Comparison of ENCODE assay signal across 28 cellular contexts in genomic region chr7:131935180-131935579, GRCh38.
"Had no signal": no experiment of that assay in that cellular context is flagged by ENCODE, and none has a peak within 500 bp of the region (broad histone marks: within the 10 kb centered on the region; RNA-seq: fewer than 3 reads in every experiment).

No MANE protein-coding gene starts in this region.

- H3K4me3 ChIP-seq: breast epithelium, gastroesophageal sphincter, left lung, lung, right lobe of liver, thoracic aorta had no signal

- FAIRE-seq: urothelium cell line had no signal

- ATAC-seq: gastroesophageal sphincter; left lung; right lobe of liver; stimulated activated naive CD8-positive, alpha-beta T cell treated with anti-CD3 and anti-CD28 coated beads, Interleukin-15, Interleukin-2, amounts not matched to agents 100 U/mL and 50 U/mL, for 24 hours had no signal

- H3K27ac ChIP-seq: breast epithelium, gastroesophageal sphincter, left lung, right lobe of liver, thoracic aorta, WERI-Rb-1 had no signal

- H3K27me3 ChIP-seq: right lobe of liver had no signal

- H3K9me3 ChIP-seq: breast epithelium, gastroesophageal sphincter, left lung, right lobe of liver, thoracic aorta had no signal

- DNase-seq: activated CD4-positive, alpha-beta memory T cell treated with anti-CD3 and anti-CD28 coated beads, Interleukin-2, amount 10 ng/mL, durations not matched to agents 7 days and 5 days; activated CD4-positive, alpha-beta T cell treated with anti-CD3 and anti-CD28 coated beads, Interleukin-2, amount 10 ng/mL, durations not matched to agents 24 days and 14 days; activated CD4-positive, CD25-positive, alpha-beta regulatory T cell treated with anti-CD3 and anti-CD28 coated beads, Interleukin-2, amount 50 U/mL, for 72 hours; activated CD8-positive, alpha-beta memory T cell treated with anti-CD3 and anti-CD28 coated beads, Interleukin-2, amount 50 U/mL, for 48 hours; activated gamma-delta T cell; activated naive CD4-positive, alpha-beta T cell treated with anti-CD3 and anti-CD28 coated beads, Interleukin-2, amount 10 ng/mL, durations not matched to agents 7 days and 5 days; activated T-cell treated with anti-CD3 and anti-CD28 coated beads, Interleukin-2, amount 50 U/mL, for 24 hours; amygdala; dermis blood vessel endothelial cell; effector CD8-positive, alpha-beta T cell; erythroblast; hippocampal formation; immature natural killer cell; kidney; left lung; mesendoderm; posterior cingulate gyrus; right lobe of liver; stimulated activated CD4-positive, alpha-beta T cell treated with anti-CD3 and anti-CD28 coated beads, Interleukin-12 subunit alpha, Interleukin-12 subunit beta, amount 100 ng/mL, for 4 hours; stimulated activated CD4-positive, alpha-beta T cell treated with anti-CD3 and anti-CD28 coated beads, Interleukin-4, amount 100 ng/mL, for 1 hour; stimulated activated naive CD8-positive, alpha-beta T cell treated with anti-CD3 and anti-CD28 coated beads, Interleukin-15, Interleukin-2, amounts not matched to agents 100 U/mL and 50 U/mL, for 24 hours; trophoblast cell; WERI-Rb-1 had no signal

- H3K36me3 ChIP-seq: breast epithelium, gastroesophageal sphincter, left lung, right lobe of liver, thoracic aorta, WERI-Rb-1 had no signal

- H3K4me1 ChIP-seq: breast epithelium, gastroesophageal sphincter, left lung, right lobe of liver had no signal
